1 cellular context compared by ENCODE assay signal in the genomic region with DNA sequence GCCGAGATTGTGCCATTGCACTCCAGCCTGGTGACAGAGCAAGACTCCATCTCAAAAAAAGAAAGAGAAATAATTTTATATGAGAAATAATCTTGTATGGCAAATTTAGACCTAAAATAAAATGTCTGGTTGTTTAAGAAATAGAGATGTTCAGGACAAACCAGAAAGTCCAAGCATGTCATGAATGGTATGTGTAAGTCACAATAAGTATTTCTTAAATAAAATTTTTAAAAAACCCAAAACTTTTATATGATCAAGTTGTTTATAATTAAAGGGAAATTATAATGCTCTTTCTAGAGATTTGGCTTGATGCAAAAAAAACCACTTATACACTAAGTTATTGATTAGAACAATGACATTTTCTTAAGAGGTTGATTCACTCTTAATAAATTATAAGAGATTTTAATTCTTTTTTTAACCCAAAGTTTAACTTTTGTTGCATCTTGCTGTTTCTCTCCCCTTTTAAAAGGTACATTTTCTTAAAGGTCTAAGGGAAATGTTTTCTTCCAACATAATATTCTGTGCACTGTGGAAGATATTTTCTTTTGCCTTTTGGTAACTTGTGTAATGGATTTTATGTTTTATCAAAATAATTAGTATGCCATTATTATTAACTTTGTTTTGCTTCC.
TF ChIP-seq lines count a peak whose summit lies in the region.

No MANE protein-coding gene starts in this region.

TF ChIP-seq in HepG2, 621 proteins besides CTCF, POLR2A, EP300 and RAD21:
- TF ChIP-seq, protein P1, sequence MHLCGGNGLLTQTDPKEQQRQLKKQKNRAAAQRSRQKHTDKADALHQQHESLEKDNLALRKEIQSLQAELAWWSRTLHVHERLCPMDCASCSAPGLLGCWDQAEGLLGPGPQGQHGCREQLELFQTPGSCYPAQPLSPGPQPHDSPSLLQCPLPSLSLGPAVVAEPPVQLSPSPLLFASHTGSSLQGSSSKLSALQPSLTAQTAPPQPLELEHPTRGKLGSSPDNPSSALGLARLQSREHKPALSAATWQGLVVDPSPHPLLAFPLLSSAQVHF (CRISPR knock-in tag; IDR thresholded peaks at IDR 0.05): no peak
- peak; percentile 61 for TF ChIP-seq ZFP36 (IDR thresholded peaks at IDR 0.05; ENCODE audit: borderline replicate concordance, low read depth, low read length, partially characterized antibody)
